ENCODE assay signal across 11 cellular contexts in the genomic region with DNA sequence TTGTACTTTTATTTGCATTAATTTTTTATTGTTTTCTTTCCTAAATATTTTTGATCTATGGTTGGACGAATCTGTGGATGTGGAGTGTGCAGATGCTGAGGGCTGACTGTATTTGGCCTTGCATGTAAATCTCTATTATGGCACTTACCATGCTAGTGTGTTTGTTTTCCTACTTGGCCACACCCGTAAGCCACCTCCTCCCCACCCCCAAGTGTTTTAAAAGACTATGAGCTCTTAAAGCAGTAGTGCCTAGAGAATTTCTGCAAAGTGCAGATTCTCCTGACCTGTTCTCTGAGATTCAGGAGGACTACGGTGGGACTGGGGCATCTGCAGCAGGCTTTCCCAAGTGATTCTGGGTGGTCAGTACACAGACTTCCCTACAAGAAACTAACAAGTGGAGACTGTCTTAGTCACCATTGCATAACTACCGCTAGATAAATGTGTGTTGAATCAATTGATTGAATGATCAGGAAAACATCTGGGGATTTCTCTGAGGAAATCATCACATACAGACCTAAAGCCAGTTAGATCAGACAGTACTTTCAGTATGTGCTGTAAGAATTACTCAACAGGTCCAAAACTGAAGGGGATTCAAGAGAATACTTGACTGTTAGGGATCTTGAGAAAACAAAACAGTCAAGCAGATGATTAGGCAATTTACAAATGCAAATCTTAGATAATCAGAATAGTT. TPM values are rescaled to one million over a fixed set of nuclear protein-coding genes. Genes with fewer than 3 reads are reported as not detected.
DNase-seq lines count a peak whose midpoint lies in the region; ATAC-seq and TF ChIP-seq lines count a peak whose summit lies in the region.
"Had no signal": no experiment of that assay in that cellular context is flagged by ENCODE, and none has a peak within 500 bp of the region (broad histone marks: within the 10 kb centered on the region; RNA-seq: fewer than 3 reads in every experiment).

No MANE protein-coding gene starts in this region.

- H3K27ac Mint-ChIP-seq in natural killer cell: peak overlapping the region; percentile 14 to 40

- H3K9ac ChIP-seq in Loucy (ENCODE audit: low read depth, low read length, poor library complexity, severe bottlenecking) (no peak overlapping the region), mammary epithelial cell (ENCODE audit: insufficient read depth, low read length) (no peak overlapping the region)

- intact Hi-C loops in mammary epithelial cell (cut with micrococcal nuclease): no loop called here
- intact Hi-C loops in natural killer cell (cut with micrococcal nuclease): no loop called here

- in situ Hi-C loops in mammary epithelial cell (cut with MboI; ENCODE audit: low sequenced_read_pairs in 2 of 2) (no loop called here), ACHN (cut with HindIII; ENCODE audit: low pct_ligation_motif_present, low pct_unique_long_range_greater_than_20kb, low sequenced_read_pairs) (no loop called here)

- H2AFZ ChIP-seq in Loucy (ENCODE audit: low read length) (0 out of 2 replicates have a peak overlapping the region, but pooled peaks have one; percentile 20), mammary epithelial cell (ENCODE audit: low read depth, low read length) (no peak overlapping the region)
- H2AFZ ChIP-seq: PC-9 had no signal

- H3K36me3 ChIP-seq in Loucy (ENCODE audit: insufficient read depth, low read length) (no peaks in the 10 kb centered on the region), mammary epithelial cell (ENCODE audit: insufficient read depth, low read length) (no peaks in the 10 kb centered on the region)

- no peaks in the 10 kb centered on the region for H3K27me3 Mint-ChIP-seq in natural killer cell (ENCODE audit: low read depth in 2 of 2)

- peak overlapping the region; percentile 38 for H3K4me3 Mint-ChIP-seq in natural killer cell
- H3K4me3 Mint-ChIP-seq: neural crest cell had no signal

- no peak overlapping the region for H3K4me3 ChIP-seq in Loucy (ENCODE audit: low read length, poor library complexity, severe bottlenecking)
- H3K4me3 ChIP-seq in mammary epithelial cell (replicated peaks in 1 of 3; ENCODE audit: insufficient read depth in 1 of 3, low read depth in 2 of 3, low read length in 3 of 3): no peak overlapping the region
- H3K4me3 ChIP-seq: PC-9 had no signal

- H3K36me3 Mint-ChIP-seq in natural killer cell: no peaks in the 10 kb centered on the region

- WGBS in mammary epithelial cell (ENCODE audit: low coverage, missing lambda C conversion rate): 58% methylated on average over 4 of the region's 4 CpGs

- dilution Hi-C loops in mammary epithelial cell (cut with HindIII; ENCODE audit: low sequenced_read_pairs): no loop called here

- TF ChIP-seq CTCF in Loucy (conservative IDR thresholded peaks at IDR 0.05; ENCODE audit: low read length): no peak
- no peak for TF ChIP-seq CTCF in mammary epithelial cell (conservative IDR thresholded peaks at IDR 0.05 in 1 of 2, IDR thresholded peaks at IDR 0.05 in 1 of 2; ENCODE audit: extremely low read depth in 1 of 2, insufficient read depth in 1 of 2, low read depth in 1 of 2, low read length in 2 of 2)
- no peak for TF ChIP-seq CTCF in natural killer cell (IDR thresholded peaks at IDR 0.05)

- no peaks in the 10 kb centered on the region for H3K9me2 ChIP-seq in Loucy (replicated peaks; ENCODE audit: low read depth, low read length)

- H3K4me2 ChIP-seq in Loucy (ENCODE audit: low read depth, low read length, poor library complexity, severe bottlenecking): no peak overlapping the region
- H3K4me2 ChIP-seq in mammary epithelial cell (ENCODE audit: insufficient read depth, low read depth, low read length): no peak overlapping the region
- H3K4me2 ChIP-seq: PC-9 had no signal

- H3K4me1 ChIP-seq in Loucy (ENCODE audit: insufficient read depth, low read length, poor library complexity, severe bottlenecking) (peaks cover 14% of the 10 kb centered on the region), mammary epithelial cell (ENCODE audit: insufficient read depth, low read length) (peaks cover 6% of the 10 kb centered on the region)

- CTCF ChIA-PET in mammary epithelial cell (lab: Charles Lee; ENCODE audit: low non-redundant PET): interaction anchor here (0.7 kb wide), 1 partner anchor 658 kb away, joined by 3 read pairs; no protein-coding TSS in a partner anchor

- 0 out of 2 replicates have a peak, but pooled peaks cover 2% of the 10 kb centered on the region for H3F3A ChIP-seq in Loucy (ENCODE audit: low read depth)

- H3K4me1 Mint-ChIP-seq in natural killer cell: peaks cover 54 to 57% of the 10 kb centered on the region in 2 donors

- peak; percentile 59 to 70 for ATAC-seq in activated CD4-positive, CD25-positive, alpha-beta regulatory T cell treated with anti-CD3 and anti-CD28 coated beads, Interleukin-2, amount 50 U/mL, for 24 hours
- ATAC-seq in natural killer cell: peak in 2 of 3 donors; percentile 18 to 40

- DNase-seq in activated CD4-positive, CD25-positive, alpha-beta regulatory T cell (lab: John Stamatoyannopoulos, UW): no peak
- DNase-seq in mammary epithelial cell: peak; percentile 45
- no peak for DNase-seq in natural killer cell
- no peak for DNase-seq in GF-D8 (lab: John Stamatoyannopoulos, UW)
- no peak for DNase-seq in HuH-7 (ENCODE audit: low spot score)
- no peak for DNase-seq in ACHN
- DNase-seq: activated CD4-positive, alpha-beta T cell treated with anti-CD3 and anti-CD28 coated beads for 4 hours had no signal

- BruUV-seq in mammary epithelial cell (replicated peaks; lab: Mats Ljungman, UMichigan): no TSS peak

- H4K20me1 ChIP-seq in Loucy (ENCODE audit: insufficient read depth, low read length, poor library complexity, severe bottlenecking) (no peaks in the 10 kb centered on the region), mammary epithelial cell (ENCODE audit: insufficient read depth, low read length) (no peaks in the 10 kb centered on the region)

- no peaks in the 10 kb centered on the region for H3K27me3 ChIP-seq in Loucy (ENCODE audit: insufficient read depth, low read length, poor library complexity, severe bottlenecking)
- H3K27me3 ChIP-seq in mammary epithelial cell (ENCODE audit: insufficient read depth, low read length): no peaks in the 10 kb centered on the region

- H3K9me3 ChIP-seq in Loucy (ENCODE audit: insufficient read depth, low read depth, low read length) (no peaks in the 10 kb centered on the region), mammary epithelial cell (replicated peaks; ENCODE audit: insufficient read depth, low read length) (no peaks in the 10 kb centered on the region)

- H3K27ac ChIP-seq in mammary epithelial cell (ENCODE audit: insufficient read depth, low read depth, low read length): no peak overlapping the region
- H3K27ac ChIP-seq: PC-9 had no signal

- H3K9me3 Mint-ChIP-seq in natural killer cell: peaks cover 0 to 3% of the 10 kb centered on the region in 2 donors
- H3K9me3 Mint-ChIP-seq: neural crest cell had no signal

- H3K79me2 ChIP-seq in Loucy (ENCODE audit: insufficient read depth, low read length) (no peaks in the 10 kb centered on the region), mammary epithelial cell (ENCODE audit: insufficient read depth, low read length) (no peaks in the 10 kb centered on the region)

RNA-seq across cellular contexts. Expression of a gene that starts 6.2 kb away (rescaled TPM):
- 100 to 1,000 TPM; 171 to 229 TPM for total RNA-seq in mammary epithelial cell
- 34.4 TPM for polyA plus RNA-seq in mammary epithelial cell
- polyA minus RNA-seq in mammary epithelial cell: 196 TPM
- total RNA-seq in natural killer cell: 100 to 1,000 TPM; 129 to 249 (median 147) TPM
